Comparison of ENCODE assay signal across 15 cellular contexts in the genomic region with DNA sequence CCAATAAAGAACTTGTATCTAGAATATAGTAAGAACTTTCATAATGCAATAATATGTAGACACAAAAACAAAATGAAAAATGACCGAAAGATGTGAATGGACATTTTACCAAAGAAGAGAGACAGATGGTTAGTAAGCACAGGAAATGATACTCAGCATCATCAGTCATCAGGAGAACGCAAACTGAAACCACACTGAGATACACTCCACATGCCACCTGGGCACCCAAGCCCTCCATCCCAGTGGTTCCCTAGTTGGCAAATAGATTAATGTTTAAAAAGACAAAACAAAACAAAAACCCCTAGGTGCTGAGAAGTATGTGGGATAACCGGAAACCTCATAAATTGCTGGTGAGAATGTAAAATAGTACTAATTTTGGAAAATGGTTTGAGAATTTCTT. TPM values are rescaled to one million over a fixed set of nuclear protein-coding genes. Genes with fewer than 3 reads are reported as not detected.
A peak's percentile ranks its signal among the peaks of the same experiment; 100 is the strongest.
DNase-seq lines count a peak whose midpoint lies in the region; ATAC-seq and TF ChIP-seq lines count a peak whose summit lies in the region.
"Had no signal": no experiment of that assay in that cellular context is flagged by ENCODE, and none has a peak within 500 bp of the region (broad histone marks: within the 10 kb centered on the region; RNA-seq: fewer than 3 reads in every experiment).

No MANE protein-coding gene starts in this region.

- no peaks in the 10 kb centered on the region for H4K20me1 ChIP-seq in KMS-11 (ENCODE audit: insufficient read depth)

- no peaks in the 10 kb centered on the region; the same call in 1 of the 2 replicates for H3K27me3 Mint-ChIP-seq in HFFc6 (ENCODE audit: insufficient read depth)
- H3K27me3 Mint-ChIP-seq: memory B cell had no signal

- peak overlapping the region; percentile 40; the same call in 1 of the 2 replicates for H3K27ac Mint-ChIP-seq in HFFc6
- H3K27ac Mint-ChIP-seq: memory B cell; T-helper 1 cell treated with Interleukin-12 subunit alpha and Interleukin-12 subunit beta and Interleukin-4 antibody, amounts not matched to agents 30 μg/mL and 1 μg/mL, for 36 hours had no signal

- peak overlapping the region; percentile 65 for H3K27ac ChIP-seq in KMS-11

- TF ChIP-seq CTCF in HFFc6 (IDR thresholded peaks at IDR 0.05): no peak
- no peak for TF ChIP-seq CTCF in KMS-11 (conservative IDR thresholded peaks at IDR 0.05; ENCODE audit: low read depth, low read length)

- H3K27me3 ChIP-seq in KMS-11 (ENCODE audit: insufficient read depth, low read depth): no peaks in the 10 kb centered on the region

- peaks cover 13% of the 10 kb centered on the region for H3K4me1 Mint-ChIP-seq in HFFc6 (ENCODE audit: low read depth)
- H3K4me1 Mint-ChIP-seq: memory B cell had no signal

- no peak overlapping the region for H3K4me3 ChIP-seq in KMS-11 (IDR thresholded peaks at IDR 0.05; ENCODE audit: insufficient read depth, low read depth, low read length)

- H3K9me3 Mint-ChIP-seq in HFFc6: no peaks in the 10 kb centered on the region
- H3K9me3 Mint-ChIP-seq: memory B cell; T-helper 1 cell treated with Interleukin-12 subunit alpha and Interleukin-12 subunit beta and Interleukin-4 antibody, amounts not matched to agents 30 μg/mL and 1 μg/mL, for 36 hours had no signal

- H3K79me2 ChIP-seq in KMS-11 (ENCODE audit: insufficient read depth, low read depth): no peaks in the 10 kb centered on the region

- DNase-seq in ELR (ENCODE audit: low read depth) (peak; percentile 32), HFFc6 (no peak), posterior vena cava (ENCODE audit: low spot score) (no peak), NCI-H524 treated with DMSO at 0.1 percent for 48 hours (lab: John Stamatoyannopoulos, UW) (no peak), left lobe of liver (ENCODE audit: low spot score) (no peak), NCI-H1417 (lab: John Stamatoyannopoulos, UW) (no peak)
- DNase-seq: activated CD4-positive, alpha-beta T cell treated with anti-CD3 and anti-CD28 coated beads for 4 hours; amygdala; COR-L47; right cardiac atrium; stimulated activated CD4-positive, alpha-beta T cell treated with anti-CD3 and anti-CD28 coated beads, Interleukin-1b, Interleukin-23, amount 100 ng/mL, for 48 hours had no signal

- peak overlapping the region; percentile 18; the same call in 1 of the 2 replicates for H2AFZ ChIP-seq in KMS-11 (ENCODE audit: low read depth)

- H3K36me3 Mint-ChIP-seq in HFFc6 (ENCODE audit: low read depth): peaks cover 31% of the 10 kb centered on the region

- peak; percentile 53 for ATAC-seq in GM18508 (IDR thresholded peaks at IDR 0.05; ENCODE audit: insufficient read depth, unreplicated experiment)
- no peak for ATAC-seq in left lobe of liver
- ATAC-seq: right cardiac atrium had no signal

- peaks cover 19% of the 10 kb centered on the region for H3K4me1 ChIP-seq in KMS-11 (ENCODE audit: low read depth, poor library complexity, severe bottlenecking)

- peak overlapping the region; percentile 44; the same call in 1 of the 2 replicates for H3K9ac ChIP-seq in KMS-11

- no peak overlapping the region for H3K4me3 Mint-ChIP-seq in HFFc6
- H3K4me3 Mint-ChIP-seq: memory B cell; T-helper 1 cell treated with Interleukin-12 subunit alpha and Interleukin-12 subunit beta and Interleukin-4 antibody, amounts not matched to agents 30 μg/mL and 1 μg/mL, for 36 hours had no signal

- peak overlapping the region; percentile 26 for H3K4me2 ChIP-seq in KMS-11

- intact Hi-C loops in posterior vena cava (cut with DNase I): no loop called here

- H3K36me3 ChIP-seq in KMS-11 (ENCODE audit: insufficient read depth): no peaks in the 10 kb centered on the region

RNA-seq across cellular contexts. Expression of gene VPS33A, which starts 26.8 kb away (rescaled TPM):
- total RNA-seq in HFFc6 (2021; fragmentation: NEBNext Ultra II Directional; extraction: Animal tissue kit (Norgen Biotek cat#: 25700)): 10 to 100 TPM; 22.7 to 31.0 (median 25.7) TPM
- 10 to 100 TPM; 12.3 to 12.6 TPM for total RNA-seq in posterior vena cava
- 8.4 TPM for total RNA-seq in left lobe of liver
